ENCODE assay signal across 31 cellular contexts in the genomic region with DNA sequence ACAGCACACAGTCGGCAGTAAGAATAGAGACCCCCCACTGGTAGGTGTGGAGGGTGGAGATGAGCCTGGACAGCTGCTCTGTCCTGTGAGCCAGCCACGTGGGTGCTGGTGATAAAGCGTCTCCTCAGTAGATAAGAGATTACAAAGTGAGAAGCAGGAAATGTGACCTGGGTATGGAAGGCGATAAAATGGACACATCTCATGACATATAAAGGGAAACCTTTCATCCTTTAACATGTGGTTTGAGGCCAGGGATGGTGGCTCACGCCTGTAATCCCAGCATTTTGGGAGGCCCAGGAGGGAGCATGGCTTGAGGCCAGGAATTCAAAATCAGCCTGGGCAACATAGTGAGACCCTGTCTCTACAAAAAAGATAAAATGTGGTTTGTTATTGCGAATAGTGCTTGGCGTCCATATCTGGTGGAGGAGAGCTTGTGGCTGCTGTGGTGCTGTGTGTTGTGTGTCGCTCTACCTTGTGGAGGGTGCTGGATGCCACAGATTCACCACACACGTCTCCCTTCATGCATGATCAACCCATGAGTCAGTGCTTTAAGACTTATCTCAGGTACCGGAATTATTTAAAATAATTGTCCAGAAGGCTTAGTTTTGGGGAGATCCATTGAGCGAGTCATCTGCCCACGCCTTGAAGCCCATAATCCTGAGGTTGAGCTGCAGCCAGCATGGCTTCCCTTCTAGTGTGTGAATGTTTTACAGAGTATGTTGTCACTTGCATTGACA.
"Had no signal": no experiment of that assay in that cellular context is flagged by ENCODE, and none has a peak within 500 bp of the region (broad histone marks: within the 10 kb centered on the region; RNA-seq: fewer than 3 reads in every experiment).

No MANE protein-coding gene starts in this region.

- H3K27ac ChIP-seq: esophagus muscularis mucosa, foreskin keratinocyte, heart left ventricle, left lung, lower lobe of right lung, stomach, thyroid gland, upper lobe of left lung, vagina, WERI-Rb-1 had no signal

- H3K4me3 ChIP-seq: esophagus muscularis mucosa, heart left ventricle, left lung, lower lobe of right lung, mucosa of descending colon, stomach, thyroid gland, upper lobe of left lung, vagina had no signal

- DNase-seq: activated CD4-positive, alpha-beta memory T cell treated with anti-CD3 and anti-CD28 coated beads, Interleukin-2, amount 10 ng/mL, durations not matched to agents 7 days and 5 days; activated CD4-positive, alpha-beta T cell treated with anti-CD3 and anti-CD28 coated beads, Interleukin-2, amount 10 ng/mL, durations not matched to agents 24 days and 14 days; activated CD8-positive, alpha-beta memory T cell treated with anti-CD3 and anti-CD28 coated beads, Interleukin-2, amount 50 U/mL, for 48 hours; activated gamma-delta T cell; activated naive CD4-positive, alpha-beta T cell treated with anti-CD3 and anti-CD28 coated beads, Interleukin-2, amount 10 ng/mL, durations not matched to agents 7 days and 5 days; activated T-cell treated with anti-CD3 and anti-CD28 coated beads, Interleukin-2, amount 50 U/mL, for 24 hours; amniotic stem cell; dermis blood vessel endothelial cell; effector CD4-positive, alpha-beta T cell; foreskin keratinocyte; heart left ventricle; hypothalamus; kidney glomerular epithelial cell; left lung; lower lobe of right lung; mesenchymal stem cell; mucosa of descending colon; right cardiac atrium; stimulated activated CD4-positive, alpha-beta T cell treated with anti-CD3 and anti-CD28 coated beads, Interleukin-15, amount 100 ng/mL, for 24 hours; stimulated activated CD4-positive, alpha-beta T cell treated with anti-CD3 and anti-CD28 coated beads, Interleukin-2, amount 100 ng/mL, for 24 hours; stimulated activated naive B cell treated with anti-CD40 and anti-IgM and Interleukin-4, amounts not matched to agents 10 μg/mL and 1 μg/mL and 100 μg/mL, for 72 hours; stomach; thyroid gland; upper lobe of left lung; WERI-Rb-1 had no signal

- ATAC-seq: activated CD4-positive, CD25-positive, alpha-beta regulatory T cell treated with anti-CD3 and anti-CD28 coated beads, Interleukin-2, amount 50 U/mL, for 24 hours; foreskin keratinocyte; heart left ventricle; left lung; lower lobe of right lung; mucosa of descending colon; natural killer cell treated with Interleukin-12 subunit alpha and Interleukin-12 subunit beta and Interleukin-15 and Interleukin-18, amount 100 ng/mL, for 72 hours; right cardiac atrium; stimulated activated naive B cell treated with anti-CD40 and anti-IgM and Interleukin-4, amounts not matched to agents 10 μg/mL and 1 μg/mL and 100 μg/mL, for 72 hours had no signal

- H3K4me1 ChIP-seq: esophagus muscularis mucosa, foreskin keratinocyte, heart left ventricle, left lung, lower lobe of right lung, stomach, thyroid gland, upper lobe of left lung, vagina had no signal

- FAIRE-seq: bronchial epithelial cell, colon had no signal

- H3K27me3 ChIP-seq: esophagus muscularis mucosa, foreskin keratinocyte, heart left ventricle, left lung, stomach, thyroid gland, upper lobe of left lung, vagina had no signal

- H3K36me3 ChIP-seq: esophagus muscularis mucosa, heart left ventricle, left lung, lower lobe of right lung, stomach, thyroid gland, upper lobe of left lung, vagina, WERI-Rb-1 had no signal
